ENCODE assay signal across 20 cellular contexts in genomic region chr2:235031686-235032373, GRCh38.
DNase-seq lines count a peak whose midpoint lies in the region; ATAC-seq and TF ChIP-seq lines count a peak whose summit lies in the region.
"Had no signal": no experiment of that assay in that cellular context is flagged by ENCODE, and none has a peak within 500 bp of the region (broad histone marks: within the 10 kb centered on the region; RNA-seq: fewer than 3 reads in every experiment).

No MANE protein-coding gene starts in this region.

- H2BK12ac ChIP-seq in neuronal stem cell (ENCODE audit: low read length) = no peak overlapping the region

- no CpG with 5 or more reads among the region's 16 CpGs for WGBS in neuronal stem cell (ENCODE audit: extremely low coverage in 2 of 2, insufficient read length in 2 of 2, insufficient replicate concordance in 1 of 2), 2 donors

- no peak overlapping the region for H2BK15ac ChIP-seq in neuronal stem cell (ENCODE audit: low read length)

- H3K27me3 ChIP-seq in neuronal stem cell (ENCODE audit: control insufficient read depth in 3 of 3, insufficient read depth in 3 of 3, low read depth in 1 of 3, low read length in 3 of 3) (no peaks in the 10 kb centered on the region), upper lobe of right lung (no peaks in the 10 kb centered on the region)
- H3K27me3 ChIP-seq: MG63, Peyer's patch had no signal

- H4K91ac ChIP-seq in neuronal stem cell (ENCODE audit: low read depth, low read length, poor library complexity) = no peak overlapping the region

- TF ChIP-seq CTCF in brain (conservative IDR thresholded peaks at IDR 0.05) = no peak
- TF ChIP-seq CTCF in upper lobe of right lung (IDR thresholded peaks at IDR 0.05) = no peak

- no peak overlapping the region for H3K4ac ChIP-seq in neuronal stem cell (ENCODE audit: low read length)

- H2AK5ac ChIP-seq in neuronal stem cell (ENCODE audit: low read depth, low read length) = peak overlapping the region; percentile 15

- H3K4me1 ChIP-seq in neuronal stem cell (ENCODE audit: control insufficient read depth in 2 of 2, insufficient read depth in 1 of 2, low read depth in 1 of 2, low read length in 2 of 2) (peaks cover 0 to 15% of the 10 kb centered on the region in 2 donors), upper lobe of right lung (peaks cover 4% of the 10 kb centered on the region)

- no peak overlapping the region for H3K27ac ChIP-seq in neuronal stem cell (replicated peaks; ENCODE audit: low read length)
- H3K27ac ChIP-seq in upper lobe of right lung = no peak overlapping the region
- H3K27ac ChIP-seq: Peyer's patch had no signal

- ATAC-seq in stimulated activated naive CD8-positive, alpha-beta T cell treated with anti-CD3 and anti-CD28 coated beads, Interleukin-15, Interleukin-2, amounts not matched to agents 100 U/mL and 50 U/mL, for 24 hours = no peak
- ATAC-seq in upper lobe of right lung = no peak
- ATAC-seq: GM23338, HCT116 had no signal

- no peak overlapping the region for H3K9ac ChIP-seq in neuronal stem cell (ENCODE audit: low read depth, low read length, poor library complexity)

- peaks cover 17% of the 10 kb centered on the region for H3K79me1 ChIP-seq in neuronal stem cell (ENCODE audit: low read depth, low read length)

- no peak overlapping the region for H3K14ac ChIP-seq in neuronal stem cell (ENCODE audit: low read length)

- H2BK120ac ChIP-seq in neuronal stem cell (ENCODE audit: low read depth, low read length) = no peak overlapping the region

- peak overlapping the region; percentile 84 for H4K8ac ChIP-seq in neuronal stem cell (ENCODE audit: low read depth, low read length)

- no peaks in the 10 kb centered on the region for H3K4me1 Mint-ChIP-seq in stimulated activated naive CD8-positive, alpha-beta T cell treated with anti-CD3 and anti-CD28 coated beads, Interleukin-15, Interleukin-2, amounts not matched to agents 100 ng/mL and 50 ng/mL, for 24 hours (ENCODE audit: low read depth)
- peaks cover 73% of the 10 kb centered on the region for H3K4me1 Mint-ChIP-seq in brain
- H3K4me1 Mint-ChIP-seq: CD4-positive, alpha-beta memory T cell had no signal

- H3K9me3 Mint-ChIP-seq in stimulated activated naive CD8-positive, alpha-beta T cell treated with anti-CD3 and anti-CD28 coated beads, Interleukin-15, Interleukin-2, amounts not matched to agents 100 ng/mL and 50 ng/mL, for 24 hours = no peaks in the 10 kb centered on the region
- peaks cover 0 to 18% (median 6%) of the 10 kb centered on the region in 5 experiments for H3K9me3 Mint-ChIP-seq in brain
- H3K9me3 Mint-ChIP-seq: CD4-positive, alpha-beta memory T cell; GM23338 had no signal

- H3K23ac ChIP-seq in neuronal stem cell (ENCODE audit: low read depth, low read length, poor library complexity) = peak overlapping the region; percentile 29

- peak overlapping the region; percentile 21 for H3K27ac Mint-ChIP-seq in stimulated activated naive CD8-positive, alpha-beta T cell treated with anti-CD3 and anti-CD28 coated beads, Interleukin-15, Interleukin-2, amounts not matched to agents 100 ng/mL and 50 ng/mL, for 24 hours
- peak overlapping the region in 4 of 5 experiments; percentile 55 to 82 (median 66) for H3K27ac Mint-ChIP-seq in brain
- H3K27ac Mint-ChIP-seq: GM23338 had no signal

- no peak overlapping the region for H3K18ac ChIP-seq in neuronal stem cell (ENCODE audit: low read length)

- H3K4me3 ChIP-seq in neuronal stem cell (ENCODE audit: low read length in 2 of 2) = no peak overlapping the region
- H3K4me3 ChIP-seq in upper lobe of right lung = no peak overlapping the region
- H3K4me3 ChIP-seq: GM23338, MG63, Peyer's patch had no signal

- H3K27me3 Mint-ChIP-seq in stimulated activated naive CD8-positive, alpha-beta T cell treated with anti-CD3 and anti-CD28 coated beads, Interleukin-15, Interleukin-2, amounts not matched to agents 100 ng/mL and 50 ng/mL, for 24 hours = no peaks in the 10 kb centered on the region
- H3K27me3 Mint-ChIP-seq in brain = no peaks in the 10 kb centered on the region

- peaks cover 18 to 72% of the 10 kb centered on the region in 2 donors for H3K36me3 ChIP-seq in neuronal stem cell (replicated peaks in 1 of 2; ENCODE audit: control insufficient read depth in 2 of 2, insufficient read depth in 2 of 2, low read length in 2 of 2)
- H3K36me3 ChIP-seq in upper lobe of right lung = peaks cover 13% of the 10 kb centered on the region
- H3K36me3 ChIP-seq: Peyer's patch had no signal

- H3K9me3 ChIP-seq in neuronal stem cell (replicated peaks in 1 of 2; ENCODE audit: control insufficient read depth in 2 of 2, insufficient read depth in 1 of 2, low read depth in 1 of 2, low read length in 2 of 2) (peaks cover 0 to 9% of the 10 kb centered on the region in 2 donors), upper lobe of right lung (no peaks in the 10 kb centered on the region)
- H3K9me3 ChIP-seq: MG63, Peyer's patch had no signal

- intact Hi-C loops in upper lobe of right lung (cut with DNase I) = no loop called here

- H2AFZ ChIP-seq in neuronal stem cell (ENCODE audit: low read length) = no peak overlapping the region
- H2AFZ ChIP-seq: GM23338 had no signal

- no peaks in the 10 kb centered on the region for H3K36me3 Mint-ChIP-seq in stimulated activated naive CD8-positive, alpha-beta T cell treated with anti-CD3 and anti-CD28 coated beads, Interleukin-15, Interleukin-2, amounts not matched to agents 100 ng/mL and 50 ng/mL, for 24 hours (ENCODE audit: low read depth)
- H3K36me3 Mint-ChIP-seq in brain = peaks cover 52% of the 10 kb centered on the region
- H3K36me3 Mint-ChIP-seq: CD4-positive, alpha-beta memory T cell had no signal

- H3K4me3 Mint-ChIP-seq in stimulated activated naive CD8-positive, alpha-beta T cell treated with anti-CD3 and anti-CD28 coated beads, Interleukin-15, Interleukin-2, amounts not matched to agents 100 ng/mL and 50 ng/mL, for 24 hours = no peak overlapping the region
- H3K4me3 Mint-ChIP-seq in brain = no peak overlapping the region
- H3K4me3 Mint-ChIP-seq: CD4-positive, alpha-beta memory T cell; GM23338 had no signal

- no peak overlapping the region for H2BK5ac ChIP-seq in neuronal stem cell (ENCODE audit: low read length)

- H3K4me2 ChIP-seq in neuronal stem cell (ENCODE audit: insufficient read depth, low read length, poor library complexity, severe bottlenecking) = no peak overlapping the region
- H3K4me2 ChIP-seq: GM23338 had no signal

- DNase-seq in stimulated activated naive CD8-positive, alpha-beta T cell treated with anti-CD3 and anti-CD28 coated beads, Interleukin-15, Interleukin-2, amounts not matched to agents 100 U/mL and 50 U/mL, for 24 hours = no peak
- DNase-seq in neuronal stem cell (ENCODE audit: low spot score) = no peak
- peak; percentile 48 for DNase-seq in upper lobe of right lung
- no peak for DNase-seq in activated CD4-positive, alpha-beta T cell treated with anti-CD3 and anti-CD28 coated beads, Interleukin-2, amount 50 U/mL, for 4 hours
- no peak for DNase-seq in DMS 273 treated with DMSO at 0.1 percent for 48 hours (lab: John Stamatoyannopoulos, UW)
- no peak for DNase-seq in SHP77 treated with DMSO at 0.1 percent for 48 hours (lab: John Stamatoyannopoulos, UW)
- DNase-seq: CD4-positive, alpha-beta memory T cell; DMS153; Kasumi-1; MG63; NCI-H1417; NCI-H1694 treated with DMSO at 0.1 percent for 48 hours; NCI-H2081 treated with DMSO at 0.1 percent for 48 hours; NCI-H446; NCI-H526; Peyer's patch had no signal
